ENCODE assay signal across 23 cellular contexts in genomic region chr13:93771229-93771628, GRCh38.
DNase-seq lines count a peak whose midpoint lies in the region; ATAC-seq and TF ChIP-seq lines count a peak whose summit lies in the region.
"Had no signal": no experiment of that assay in that cellular context is flagged by ENCODE, and none has a peak within 500 bp of the region (broad histone marks: within the 10 kb centered on the region; RNA-seq: fewer than 3 reads in every experiment).

No MANE protein-coding gene starts in this region.

- peak overlapping the region; percentile 39 for H3K27ac ChIP-seq in endodermal cell (ENCODE audit: low read depth, low read length)
- H3K27ac ChIP-seq in neural progenitor cell: peak overlapping the region; percentile 76
- no peak overlapping the region for H3K27ac ChIP-seq in testis
- H3K27ac ChIP-seq: Peyer's patch had no signal

- no peak overlapping the region for H2AFZ ChIP-seq in neural progenitor cell (replicated peaks)

- no peak for TF ChIP-seq POLR2A in testis (IDR thresholded peaks at IDR 0.05)

- peaks cover 8% of the 10 kb centered on the region for H3K4me1 Mint-ChIP-seq in WTC11
- peaks cover 10% of the 10 kb centered on the region for H3K4me1 Mint-ChIP-seq in endodermal cell
- peaks cover 36% of the 10 kb centered on the region for H3K4me1 Mint-ChIP-seq in neural progenitor cell
- H3K4me1 Mint-ChIP-seq: B cell, CD14-positive monocyte had no signal

- CTCF ChIA-PET in WTC11 (lab: Charles Lee): no interaction called here

- H3K9me3 ChIP-seq in endodermal cell (ENCODE audit: control insufficient read depth, low read length) (no peaks in the 10 kb centered on the region), neural progenitor cell (ENCODE audit: low read depth) (no peaks in the 10 kb centered on the region), testis (no peaks in the 10 kb centered on the region)
- H3K9me3 ChIP-seq: MG63, Peyer's patch had no signal

- POLR2A ChIA-PET in WTC11 (lab: Charles Lee): no interaction called here

- H3K36me3 ChIP-seq in endodermal cell (ENCODE audit: control insufficient read depth, insufficient read depth, low read length): no peaks in the 10 kb centered on the region
- no peaks in the 10 kb centered on the region for H3K36me3 ChIP-seq in neural progenitor cell
- H3K36me3 ChIP-seq in testis (ENCODE audit: low read depth, missing control alignments): no peaks in the 10 kb centered on the region
- H3K36me3 ChIP-seq: MG63, Peyer's patch had no signal

- DNase-seq in NCI-H345 (lab: John Stamatoyannopoulos, UW): peak; percentile 12
- DNase-seq in NCI-H345 treated with DMSO at 0.1 percent for 48 hours (lab: John Stamatoyannopoulos, UW; ENCODE audit: unreplicated experiment): no peak
- DNase-seq in WTC11 (ENCODE audit: low spot score): no peak
- DNase-seq in endodermal cell: no peak
- DNase-seq in neural progenitor cell (ENCODE audit: low spot score): peak; percentile 85
- DNase-seq in glomerular visceral epithelial cell (ENCODE audit: extremely low spot score): no peak
- DNase-seq in testis: no peak
- DNase-seq: 8988T, DMS53, GDM1, Kasumi-1, MG63, NCI-H1048, NCI-H1436, NCI-H187 treated with DMSO at 0.1 percent for 48 hours, NCI-H2107, NCI-H2227 treated with DMSO at 0.1 percent for 48 hours, NCI-H524, NCI-H82, Peyer's patch had no signal

- H3K4me3 ChIP-seq in endodermal cell (ENCODE audit: low read length) (no peak overlapping the region), neural progenitor cell (peak overlapping the region; percentile 7), testis (no peak overlapping the region)
- H3K4me3 ChIP-seq: MG63, Peyer's patch had no signal

- no peaks in the 10 kb centered on the region for H3K9me3 Mint-ChIP-seq in WTC11
- no peaks in the 10 kb centered on the region for H3K9me3 Mint-ChIP-seq in endodermal cell
- H3K9me3 Mint-ChIP-seq in neural progenitor cell: no peaks in the 10 kb centered on the region

- H3K4me1 ChIP-seq in endodermal cell (ENCODE audit: control insufficient read depth, insufficient read depth, low read length) (no peaks in the 10 kb centered on the region), neural progenitor cell (peaks cover 62% of the 10 kb centered on the region), testis (peaks cover 4% of the 10 kb centered on the region)
- H3K4me1 ChIP-seq: Peyer's patch had no signal

- no peak overlapping the region for H3K4me3 Mint-ChIP-seq in WTC11
- no peak overlapping the region for H3K4me3 Mint-ChIP-seq in endodermal cell
- H3K4me3 Mint-ChIP-seq in neural progenitor cell: peak overlapping the region; percentile 61
- H3K4me3 Mint-ChIP-seq: B cell, CD14-positive monocyte had no signal

- TF ChIP-seq CTCF in WTC11 (IDR thresholded peaks at IDR 0.05): no peak
- TF ChIP-seq CTCF in endodermal cell (conservative IDR thresholded peaks at IDR 0.05): no peak
- no peak for TF ChIP-seq CTCF in neural progenitor cell (IDR thresholded peaks at IDR 0.05)
- no peak for TF ChIP-seq CTCF in testis (IDR thresholded peaks at IDR 0.05)

- H3K9ac ChIP-seq in endodermal cell (ENCODE audit: extremely low read depth, low read length, poor library complexity, severe bottlenecking): no peak overlapping the region
- no peak overlapping the region for H3K9ac ChIP-seq in neural progenitor cell

- H3K4me2 ChIP-seq in neural progenitor cell: peak overlapping the region; percentile 68

- H3K27me3 Mint-ChIP-seq in WTC11 (ENCODE audit: low read depth) (no peaks in the 10 kb centered on the region), endodermal cell (ENCODE audit: insufficient read depth) (no peaks in the 10 kb centered on the region), neural progenitor cell (ENCODE audit: insufficient read depth, low read depth) (peaks cover 8% of the 10 kb centered on the region)
- H3K27me3 Mint-ChIP-seq: B cell had no signal

- peak; percentile 52 for ATAC-seq in WTC11
- ATAC-seq in HG03460 (IDR thresholded peaks at IDR 0.05; ENCODE audit: unreplicated experiment): no peak

- H3K27ac Mint-ChIP-seq in WTC11 (no peak overlapping the region), endodermal cell (peak overlapping the region; percentile 12), neural progenitor cell (peak overlapping the region; percentile 19)
- H3K27ac Mint-ChIP-seq: B cell, CD14-positive monocyte had no signal

- WGBS in endodermal cell (ENCODE audit: insufficient coverage in 1 of 2, insufficient read length in 1 of 2), 2 experiments: 61 to 83% methylated on average over 5 to 8 of the region's 8 CpGs
- WGBS in testis, 2 donors: 80 to 89% methylated on average over 8 of the region's 8 CpGs

- no peaks in the 10 kb centered on the region for H4K20me1 ChIP-seq in neural progenitor cell (ENCODE audit: low read depth)

- no peaks in the 10 kb centered on the region for H3K79me2 ChIP-seq in neural progenitor cell (ENCODE audit: low read depth)

- H3K36me3 Mint-ChIP-seq in WTC11 (no peaks in the 10 kb centered on the region), endodermal cell (ENCODE audit: low read depth) (no peaks in the 10 kb centered on the region), neural progenitor cell (no peaks in the 10 kb centered on the region)
- H3K36me3 Mint-ChIP-seq: CD14-positive monocyte had no signal

- H3K27me3 ChIP-seq in endodermal cell (ENCODE audit: control insufficient read depth, insufficient read depth, low read length, poor library complexity, severe bottlenecking): no peaks in the 10 kb centered on the region
- H3K27me3 ChIP-seq in neural progenitor cell: no peaks in the 10 kb centered on the region
- H3K27me3 ChIP-seq in testis: no peaks in the 10 kb centered on the region
- H3K27me3 ChIP-seq: MG63, Peyer's patch had no signal

- peaks cover 14% of the 10 kb centered on the region for H3F3A ChIP-seq in neural progenitor cell (ENCODE audit: low read depth)

- intact Hi-C loops in testis (cut with DNase I; ENCODE audit: low total_unique reads): no loop called here

TF ChIP-seq in WTC11, 78 proteins besides CTCF, POLR2A, EP300 and RAD21:
- TF ChIP-seq HMGA2 (CRISPR knock-in tag; IDR thresholded peaks at IDR 0.05) (no peak), MLX (CRISPR knock-in tag; IDR thresholded peaks at IDR 0.05) (no peak), RELA (CRISPR knock-in tag; IDR thresholded peaks at IDR 0.05; ENCODE audit: borderline replicate concordance) (no peak), PRDM15 (CRISPR knock-in tag; IDR thresholded peaks at IDR 0.05) (no peak), NFATC4 (CRISPR knock-in tag; IDR thresholded peaks at IDR 0.05) (no peak), MYBL2 (CRISPR knock-in tag; IDR thresholded peaks at IDR 0.05) (no peak), ZNF219 (CRISPR knock-in tag; IDR thresholded peaks at IDR 0.05; ENCODE audit: borderline replicate concordance) (no peak), NFE2L1 (CRISPR knock-in tag; IDR thresholded peaks at IDR 0.05) (no peak), GRHL2 (CRISPR knock-in tag; IDR thresholded peaks at IDR 0.05; ENCODE audit: insufficient replicate concordance, severe bottlenecking) (no peak), TEAD4 (CRISPR knock-in tag; IDR thresholded peaks at IDR 0.05) (no peak), ELF4 (CRISPR knock-in tag; IDR thresholded peaks at IDR 0.05; ENCODE audit: low read depth) (no peak), IRF2 (CRISPR knock-in tag; IDR thresholded peaks at IDR 0.05; ENCODE audit: borderline replicate concordance, low read depth) (no peak), ZNF138 (CRISPR knock-in tag; conservative IDR thresholded peaks at IDR 0.05) (no peak)
- TF ChIP-seq, protein P1, sequence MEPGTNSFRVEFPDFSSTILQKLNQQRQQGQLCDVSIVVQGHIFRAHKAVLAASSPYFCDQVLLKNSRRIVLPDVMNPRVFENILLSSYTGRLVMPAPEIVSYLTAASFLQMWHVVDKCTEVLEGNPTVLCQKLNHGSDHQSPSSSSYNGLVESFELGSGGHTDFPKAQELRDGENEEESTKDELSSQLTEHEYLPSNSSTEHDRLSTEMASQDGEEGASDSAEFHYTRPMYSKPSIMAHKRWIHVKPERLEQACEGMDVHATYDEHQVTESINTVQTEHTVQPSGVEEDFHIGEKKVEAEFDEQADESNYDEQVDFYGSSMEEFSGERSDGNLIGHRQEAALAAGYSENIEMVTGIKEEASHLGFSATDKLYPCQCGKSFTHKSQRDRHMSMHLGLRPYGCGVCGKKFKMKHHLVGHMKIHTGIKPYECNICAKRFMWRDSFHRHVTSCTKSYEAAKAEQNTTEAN (CRISPR knock-in tag; IDR thresholded peaks at IDR 0.05): no peak

Comparison
In these comparisons a context has a peak if more than half of its experiments do, and no peak if none do; other contexts are left out.
1. DNase-seq: peak in NCI-H345 (single experiment) and neural progenitor cell (single experiment); none in NCI-H345 treated with DMSO at 0.1 percent for 48 hours (single experiment), WTC11 (single experiment), endodermal cell (single experiment), glomerular visceral epithelial cell (single experiment) and testis (single experiment).
2. H3K27ac ChIP-seq: peak in endodermal cell (single experiment) and neural progenitor cell (single experiment); none in testis (0 of 2).